ENCODE assay signal across 15 cellular contexts in genomic region chr11:111063711-111064110, GRCh38.
DNase-seq lines count a peak whose midpoint lies in the region; ATAC-seq and TF ChIP-seq lines count a peak whose summit lies in the region.
"Had no signal": no experiment of that assay in that cellular context is flagged by ENCODE, and none has a peak within 500 bp of the region (broad histone marks: within the 10 kb centered on the region; RNA-seq: fewer than 3 reads in every experiment).

No MANE protein-coding gene starts in this region.

- TF ChIP-seq CTCF in choroid plexus epithelial cell (conservative IDR thresholded peaks at IDR 0.05; ENCODE audit: low read depth, low read length) (no peak), neural progenitor cell (IDR thresholded peaks at IDR 0.05) (no peak)

- H3K9me3 ChIP-seq in neural progenitor cell (ENCODE audit: low read depth) = no peaks in the 10 kb centered on the region

- no peak overlapping the region for H3K27ac ChIP-seq in neural progenitor cell
- H3K27ac ChIP-seq: BLaER1, PC-9 had no signal

- H3K36me3 ChIP-seq in neural progenitor cell = no peaks in the 10 kb centered on the region
- H3K36me3 ChIP-seq: BLaER1 had no signal

- H3K4me1 ChIP-seq in neural progenitor cell = peaks cover 4% of the 10 kb centered on the region

- H4K20me1 ChIP-seq in neural progenitor cell (ENCODE audit: low read depth) = no peaks in the 10 kb centered on the region
- H4K20me1 ChIP-seq: BLaER1 had no signal

- peak overlapping the region; percentile 1 for H2AFZ ChIP-seq in neural progenitor cell (replicated peaks)
- H2AFZ ChIP-seq: PC-9 had no signal

- H3K4me2 ChIP-seq in neural progenitor cell = peak overlapping the region; percentile 1
- H3K4me2 ChIP-seq: BLaER1, PC-9 had no signal

- peaks cover 2% of the 10 kb centered on the region for H3K27me3 Mint-ChIP-seq in neural progenitor cell (ENCODE audit: insufficient read depth, low read depth)

- H3K4me3 ChIP-seq in choroid plexus epithelial cell (ENCODE audit: low read depth, low read length) = no peak overlapping the region
- no peak overlapping the region for H3K4me3 ChIP-seq in neural progenitor cell
- H3K4me3 ChIP-seq: BLaER1, PC-9 had no signal

- no peaks in the 10 kb centered on the region for H3K4me1 Mint-ChIP-seq in neural progenitor cell
- H3K4me1 Mint-ChIP-seq: activated B cell treated with CpG ODN at 0.5 μM for 24 hours; activated naive CD4-positive, alpha-beta T cell treated with anti-CD3 and anti-CD28 coated beads, Interleukin-2, amount 50 U/mL, for 24 hours had no signal

- no peak overlapping the region for H3K27ac Mint-ChIP-seq in neural progenitor cell
- H3K27ac Mint-ChIP-seq: activated B cell treated with CpG ODN at 0.5 μM for 24 hours; activated naive CD4-positive, alpha-beta T cell treated with anti-CD3 and anti-CD28 coated beads, Interleukin-2, amount 50 U/mL, for 24 hours had no signal

- no peaks in the 10 kb centered on the region for H3K27me3 ChIP-seq in neural progenitor cell
- H3K27me3 ChIP-seq: BLaER1 had no signal

- no peaks in the 10 kb centered on the region for H3F3A ChIP-seq in neural progenitor cell (ENCODE audit: low read depth)

- DNase-seq in ELR (ENCODE audit: low read depth) = peak; percentile 40
- peak; percentile 12 for DNase-seq in NCI-H226
- peak; percentile 28 for DNase-seq in choroid plexus epithelial cell (ENCODE audit: low read depth)
- peak; percentile 23 for DNase-seq in neural progenitor cell (ENCODE audit: low spot score)
- no peak for DNase-seq in cerebellar nuclear complex (lab: John Stamatoyannopoulos, UW)
- no peak for DNase-seq in ACHN
- DNase-seq: activated B cell treated with CpG ODN at 0.5 μM for 24 hours; DND-41; PC-9; stimulated activated CD4-positive, alpha-beta T cell treated with anti-CD3 and anti-CD28 coated beads, Interleukin-15, amount 100 ng/mL, for 24 hours had no signal

- ATAC-seq in GM18861 (IDR thresholded peaks at IDR 0.05; ENCODE audit: unreplicated experiment) = no peak
- ATAC-seq in GM19467 (IDR thresholded peaks at IDR 0.05; ENCODE audit: unreplicated experiment) = no peak
- ATAC-seq: left lobe of liver had no signal

- no peaks in the 10 kb centered on the region for H3K79me2 ChIP-seq in neural progenitor cell (ENCODE audit: low read depth)

- no peaks in the 10 kb centered on the region for H3K36me3 Mint-ChIP-seq in neural progenitor cell
- H3K36me3 Mint-ChIP-seq: activated naive CD4-positive, alpha-beta T cell treated with anti-CD3 and anti-CD28 coated beads, Interleukin-2, amount 50 U/mL, for 24 hours had no signal

- in situ Hi-C loops in ACHN (cut with HindIII; ENCODE audit: low pct_ligation_motif_present, low pct_unique_long_range_greater_than_20kb, low sequenced_read_pairs) = no loop called here

- H3K4me3 Mint-ChIP-seq in neural progenitor cell = no peak overlapping the region
- H3K4me3 Mint-ChIP-seq: activated B cell treated with CpG ODN at 0.5 μM for 24 hours; activated naive CD4-positive, alpha-beta T cell treated with anti-CD3 and anti-CD28 coated beads, Interleukin-2, amount 50 U/mL, for 24 hours had no signal

- no peak overlapping the region for H3K9ac ChIP-seq in neural progenitor cell
- H3K9ac ChIP-seq: BLaER1 had no signal

- H3K9me3 Mint-ChIP-seq in neural progenitor cell = peaks cover 12% of the 10 kb centered on the region
- H3K9me3 Mint-ChIP-seq: activated naive CD4-positive, alpha-beta T cell treated with anti-CD3 and anti-CD28 coated beads, Interleukin-2, amount 50 U/mL, for 24 hours had no signal

Comparison
In these comparisons a context has a peak if more than half of its experiments do, and no peak if none do; other contexts are left out.
1. DNase-seq: peak in ELR (single experiment), NCI-H226 (single experiment), choroid plexus epithelial cell (single experiment) and neural progenitor cell (single experiment); none in cerebellar nuclear complex (0 of 2) and ACHN (single experiment).